Comparison of ENCODE assay signal across 8 cellular contexts in the genomic region with DNA sequence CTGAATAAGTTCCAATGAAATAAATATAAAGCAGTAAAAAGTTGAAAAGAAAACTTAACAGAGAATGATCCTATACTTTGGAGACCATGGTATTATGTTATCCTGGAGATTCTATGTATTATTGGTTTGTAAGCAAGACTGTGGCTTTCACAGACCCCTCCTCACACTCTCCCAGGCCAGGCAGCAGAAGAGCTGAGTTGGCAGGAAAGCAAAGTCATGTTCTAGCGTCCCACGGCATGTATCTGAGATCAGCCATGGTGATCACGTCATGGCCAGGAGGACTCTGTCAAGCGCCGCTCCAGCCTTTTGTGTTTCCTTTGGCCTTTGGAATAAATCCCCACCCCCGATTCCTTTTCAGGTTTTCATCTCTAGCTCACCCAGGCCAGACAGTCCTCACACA. TPM values are rescaled to one million over a fixed set of nuclear protein-coding genes. Genes with fewer than 3 reads are reported as not detected.
"Had no signal": no experiment of that assay in that cellular context is flagged by ENCODE, and none has a peak within 500 bp of the region (broad histone marks: within the 10 kb centered on the region; RNA-seq: fewer than 3 reads in every experiment).

No MANE protein-coding gene starts in this region.

- H3K9ac ChIP-seq: KMS-11 had no signal

- H3K27ac ChIP-seq: HL-60, KMS-11 had no signal

- DNase-seq: KBM-7, KG1 had no signal

- FAIRE-seq: HTR-8/SVneo had no signal

- H3K4me2 ChIP-seq: KMS-11 had no signal

RNA-seq across cellular contexts. Expression of a gene that starts 39.0 kb away (rescaled TPM):
- total RNA-seq: HT-29, HT1080 had no signal
- polyA plus RNA-seq: IgD-negative memory B cell had no signal
